8 cellular contexts compared by ENCODE assay signal in the genomic region with DNA sequence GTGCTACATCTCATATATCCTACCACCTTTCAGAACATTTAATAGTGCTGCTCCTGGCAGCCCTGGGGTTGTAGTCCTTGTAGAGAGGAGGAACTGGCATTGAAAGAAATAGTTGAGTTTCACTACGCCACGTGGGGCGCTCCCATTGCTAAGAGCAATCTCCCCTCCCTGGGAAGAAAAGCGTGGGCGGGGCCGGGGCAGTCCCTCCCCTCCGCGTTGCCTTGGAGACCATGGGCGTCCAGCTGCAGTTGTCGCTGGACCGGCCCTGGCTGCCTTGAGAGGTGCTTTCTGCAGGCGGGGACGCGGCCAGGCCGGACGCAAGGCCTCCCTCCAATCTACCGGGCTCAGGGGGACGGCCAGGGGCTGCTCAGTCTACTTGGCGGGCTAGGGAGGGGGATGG. TPM values are rescaled to one million over a fixed set of nuclear protein-coding genes. Genes with fewer than 3 reads are reported as not detected.
A peak's percentile ranks its signal among the peaks of the same experiment; 100 is the strongest.
DNase-seq lines count a peak whose midpoint lies in the region; ATAC-seq, FAIRE-seq and TF ChIP-seq lines count a peak whose summit lies in the region.

No MANE protein-coding gene starts in this region.

- POLR2A ChIA-PET in activated CD8-positive, alpha-beta T cell treated with anti-CD3 and anti-CD28 coated beads for 36 hours (lab: Charles Lee), result no interaction called here

- DNase-seq in CD1c-positive myeloid dendritic cell (ENCODE audit: extremely low spot score) (peak; percentile 28), left ventricle myocardium inferior (peak; percentile 57), psoas muscle (peak; percentile 71 to 90), WERI-Rb-1 (no peak), GM12891 (ENCODE audit: insufficient read length, low spot score) (no peak), DMS 273 treated with DMSO at 0.1 percent for 48 hours (lab: John Stamatoyannopoulos, UW) (no peak), Calu3 (no peak)
- DNase-seq in activated CD8-positive, alpha-beta T cell treated with anti-CD3 and anti-CD28 coated beads for 36 hours, result peak; percentile 49

- peaks cover 6% of the 10 kb centered on the region for H3K27me3 Mint-ChIP-seq in activated CD8-positive, alpha-beta T cell treated with anti-CD3 and anti-CD28 coated beads for 36 hours
- no peaks in the 10 kb centered on the region for H3K27me3 Mint-ChIP-seq in Calu3 (ENCODE audit: unreplicated experiment)

- no TSS peak for BruUV-seq in Calu3 (replicated peaks; lab: Mats Ljungman, UMichigan)

- intact Hi-C loops in activated CD8-positive, alpha-beta T cell treated with anti-CD3 and anti-CD28 coated beads for 36 hours (cut with micrococcal nuclease), result no loop called here
- intact Hi-C loops in left ventricle myocardium inferior (cut with micrococcal nuclease) (no loop called here), psoas muscle (cut with DNase I) (no loop called here), Calu3 (cut with micrococcal nuclease; ENCODE audit: unreplicated experiment) (no loop called here)

- TF ChIP-seq POLR2A in GM12891 (IDR thresholded peaks at IDR 0.05; ENCODE audit: low read depth, low read length), result no peak

- no peaks in the 10 kb centered on the region for H3K4me1 Mint-ChIP-seq in activated CD8-positive, alpha-beta T cell treated with anti-CD3 and anti-CD28 coated beads for 36 hours (ENCODE audit: low read depth)
- H3K4me1 Mint-ChIP-seq in Calu3 (ENCODE audit: low read depth, unreplicated experiment), result no peaks in the 10 kb centered on the region

- ATAC-seq in activated CD8-positive, alpha-beta T cell treated with anti-CD3 and anti-CD28 coated beads for 36 hours, result no peak
- ATAC-seq in psoas muscle, result peak; percentile 72 to 97 (median 85)

- no peak overlapping the region for H3K27ac Mint-ChIP-seq in activated CD8-positive, alpha-beta T cell treated with anti-CD3 and anti-CD28 coated beads for 36 hours
- no peak overlapping the region for H3K27ac Mint-ChIP-seq in Calu3 (ENCODE audit: unreplicated experiment)

- H3K9me3 Mint-ChIP-seq in activated CD8-positive, alpha-beta T cell treated with anti-CD3 and anti-CD28 coated beads for 36 hours, result peaks cover 4% of the 10 kb centered on the region
- no peaks in the 10 kb centered on the region for H3K9me3 Mint-ChIP-seq in Calu3 (ENCODE audit: low read depth, unreplicated experiment)

- WGBS in psoas muscle, 3 donors, result 0 to 17% (median 2%) methylated on average over 17 to 19 of the region's 19 CpGs

- no peak for TF ChIP-seq CTCF in activated CD8-positive, alpha-beta T cell treated with anti-CD3 and anti-CD28 coated beads for 36 hours (IDR thresholded peaks at IDR 0.05)
- no peak for TF ChIP-seq CTCF in left ventricle myocardium inferior (IDR thresholded peaks at IDR 0.05; ENCODE audit: borderline replicate concordance)
- TF ChIP-seq CTCF in psoas muscle (IDR thresholded peaks at IDR 0.05), result no peak
- TF ChIP-seq CTCF in WERI-Rb-1 (IDR thresholded peaks at IDR 0.05; ENCODE audit: low read depth, low read length), result no peak
- TF ChIP-seq CTCF in Calu3 (IDR thresholded peaks at IDR 0.05; ENCODE audit: unreplicated experiment), result no peak

- no peak overlapping the region for H3K4me3 Mint-ChIP-seq in activated CD8-positive, alpha-beta T cell treated with anti-CD3 and anti-CD28 coated beads for 36 hours
- H3K4me3 Mint-ChIP-seq in Calu3 (ENCODE audit: low read depth, unreplicated experiment), result no peak overlapping the region

- H3K4me1 ChIP-seq in left ventricle myocardium inferior, result peaks cover 14% of the 10 kb centered on the region
- peaks cover 8% of the 10 kb centered on the region for H3K4me1 ChIP-seq in psoas muscle

- peak overlapping the region; percentile 43 for H3K4me3 ChIP-seq in left ventricle myocardium inferior
- H3K4me3 ChIP-seq in psoas muscle, result peak overlapping the region; percentile 41
- no peak overlapping the region for H3K4me3 ChIP-seq in WERI-Rb-1 (ENCODE audit: low read depth, low read length)

- no peak for FAIRE-seq in GM12891 (lab: Jason Lieb, UNC)

- H3K36me3 Mint-ChIP-seq in activated CD8-positive, alpha-beta T cell treated with anti-CD3 and anti-CD28 coated beads for 36 hours (ENCODE audit: low read depth), result no peaks in the 10 kb centered on the region
- peaks cover 5% of the 10 kb centered on the region for H3K36me3 Mint-ChIP-seq in Calu3 (ENCODE audit: insufficient read depth, unreplicated experiment)

- H3K27ac ChIP-seq in left ventricle myocardium inferior (replicated peaks) (no peak overlapping the region), psoas muscle (no peak overlapping the region), WERI-Rb-1 (no peak overlapping the region)

- peaks cover 6% of the 10 kb centered on the region for H3K27me3 ChIP-seq in left ventricle myocardium inferior (ENCODE audit: low read depth)
- peaks cover 0 to 22% (median 0%) of the 10 kb centered on the region in 3 donors for H3K27me3 ChIP-seq in psoas muscle (ENCODE audit: insufficient read depth in 3 of 3, low read length in 2 of 3)
- H3K27me3 ChIP-seq in WERI-Rb-1 (ENCODE audit: insufficient read depth, low read depth, severe bottlenecking), result no peaks in the 10 kb centered on the region

- H3K36me3 ChIP-seq in left ventricle myocardium inferior, result peaks cover 21% of the 10 kb centered on the region
- no peaks in the 10 kb centered on the region for H3K36me3 ChIP-seq in psoas muscle (ENCODE audit: insufficient read depth in 1 of 2, low read depth in 1 of 2)
- peaks cover 26% of the 10 kb centered on the region for H3K36me3 ChIP-seq in WERI-Rb-1

- CTCF ChIA-PET in activated CD8-positive, alpha-beta T cell treated with anti-CD3 and anti-CD28 coated beads for 36 hours (lab: Charles Lee), result no interaction called here
- CTCF ChIA-PET in Calu3 (lab: Charles Lee), result no interaction called here

- H3K9me3 ChIP-seq in left ventricle myocardium inferior (replicated peaks), result no peaks in the 10 kb centered on the region
- peaks cover 6% of the 10 kb centered on the region for H3K9me3 ChIP-seq in psoas muscle
- no peaks in the 10 kb centered on the region for H3K9me3 ChIP-seq in WERI-Rb-1 (ENCODE audit: severe bottlenecking)

TF ChIP-seq in GM12891, 5 proteins besides CTCF, POLR2A, EP300 and RAD21:
- no peak for TF ChIP-seq POU2F2 (IDR thresholded peaks at IDR 0.05; ENCODE audit: low read depth, low read length)
- no peak for TF ChIP-seq POLR2AphosphoS5 (IDR thresholded peaks at IDR 0.05; ENCODE audit: low read depth, low read length)

RNA-seq across cellular contexts. Expression of gene CCDC180, which starts 0.4 kb away (rescaled TPM):
- total RNA-seq in activated CD8-positive, alpha-beta T cell treated with anti-CD3 and anti-CD28 coated beads for 36 hours, result 1 to 10 TPM; 1.5 to 3.2 TPM
- total RNA-seq in left ventricle myocardium inferior (2.4 TPM), psoas muscle (1 to 10 TPM in 1 of 4 donors, under 1 TPM in 3; 0.60 to 1.6 (median 0.80) TPM), Calu3 (2022) (3.0 and 6.3 TPM in 2 replicates)
- polyA plus RNA-seq in psoas muscle, result under 1 TPM; 0.55 to 0.79 (median 0.57) TPM
- polyA plus RNA-seq in GM12891 (2012; ENCODE audit: low read depth, missing spikeins), result 0.24 TPM

Comparison
In these comparisons a context has a peak if more than half of its experiments do, and no peak if none do; other contexts are left out.
1. DNase-seq: peak in CD1c-positive myeloid dendritic cell (single experiment), activated CD8-positive, alpha-beta T cell treated with anti-CD3 and anti-CD28 coated beads for 36 hours (single experiment), left ventricle myocardium inferior (single experiment) and psoas muscle (2 of 2); none in WERI-Rb-1 (single experiment), GM12891 (single experiment), DMS 273 treated with DMSO at 0.1 percent for 48 hours (single experiment) and Calu3 (single experiment).